ENCODE assay signal across 28 cellular contexts in genomic region chr12:122061253-122061652, GRCh38.
"Had no signal": no experiment of that assay in that cellular context is flagged by ENCODE, and none has a peak within 500 bp of the region (broad histone marks: within the 10 kb centered on the region; RNA-seq: fewer than 3 reads in every experiment).

No MANE protein-coding gene starts in this region.

- H3K9me3 ChIP-seq: breast epithelium, esophagus muscularis mucosa, heart right ventricle, psoas muscle, right atrium auricular region, upper lobe of right lung had no signal

- H3K4me3 Mint-ChIP-seq: activated CD4-positive, alpha-beta T cell treated with anti-CD3 and anti-CD28 coated beads, Interleukin-2, amount 10 ng/mL, durations not matched to agents 24 days and 14 days; activated CD8-positive, alpha-beta T cell treated with anti-CD3 and anti-CD28 coated beads for 36 hours; activated naive CD4-positive, alpha-beta T cell treated with anti-CD3 and anti-CD28 coated beads, Interleukin-2, amount 50 U/mL, for 24 hours; activated naive CD8-positive, alpha-beta T cell treated with anti-CD3 and anti-CD28 coated beads, Interleukin-2, amount 50 U/mL, for 24 hours; activated T-cell treated with anti-CD3 and anti-CD28 coated beads, Interleukin-2, amount 50 U/mL, for 4 hours; activated T-helper 17 cell treated with anti-CD3 and anti-CD28 coated beads, Interleukin-2, amount 50 U/mL, for 72 hours; central memory CD8-positive, alpha-beta T cell; mesothelial cell of epicardium; naive thymus-derived CD4-positive, alpha-beta T cell; T-helper 1 cell treated with Interleukin-12 subunit alpha and Interleukin-12 subunit beta and Interleukin-4 antibody, amounts not matched to agents 30 μg/mL and 1 μg/mL, for 36 hours had no signal

- DNase-seq: activated CD4-positive, alpha-beta T cell treated with anti-CD3 and anti-CD28 coated beads, Interleukin-2, amount 10 ng/mL, durations not matched to agents 24 days and 14 days; activated CD4-positive, CD25-positive, alpha-beta regulatory T cell treated with anti-CD3 and anti-CD28 coated beads, Interleukin-2, amount 50 U/mL, for 72 hours; activated CD8-positive, alpha-beta T cell treated with anti-CD3 and anti-CD28 coated beads for 36 hours; activated naive CD8-positive, alpha-beta T cell treated with anti-CD3 and anti-CD28 coated beads, Interleukin-2, amount 50 U/mL, for 24 hours; activated T-cell treated with anti-CD3 and anti-CD28 coated beads, Interleukin-2, amount 50 U/mL, for 4 hours; amygdala; dermis blood vessel endothelial cell; effector CD4-positive, alpha-beta T cell; foreskin melanocyte; heart right ventricle; naive thymus-derived CD4-positive, alpha-beta T cell; nucleus accumbens; psoas muscle; stimulated activated CD4-positive, alpha-beta T cell treated with anti-CD3 and anti-CD28 coated beads, Interleukin-2, amount 100 ng/mL, for 48 hours; stimulated activated naive CD4-positive, alpha-beta T cell treated with Interleukin-2 at 50 U/mL for 16 hours; SW 1271; T-helper 9 cell; upper lobe of right lung had no signal

- H3K36me3 ChIP-seq: breast epithelium had no signal

- H3K9me3 Mint-ChIP-seq: activated CD4-positive, alpha-beta T cell treated with anti-CD3 and anti-CD28 coated beads, Interleukin-2, amount 10 ng/mL, durations not matched to agents 24 days and 14 days; activated CD8-positive, alpha-beta T cell treated with anti-CD3 and anti-CD28 coated beads for 36 hours; activated naive CD4-positive, alpha-beta T cell treated with anti-CD3 and anti-CD28 coated beads, Interleukin-2, amount 50 U/mL, for 24 hours; activated naive CD8-positive, alpha-beta T cell treated with anti-CD3 and anti-CD28 coated beads, Interleukin-2, amount 50 U/mL, for 24 hours; activated T-cell treated with anti-CD3 and anti-CD28 coated beads, Interleukin-2, amount 50 U/mL, for 4 hours; activated T-helper 17 cell treated with anti-CD3 and anti-CD28 coated beads, Interleukin-2, amount 50 U/mL, for 72 hours; central memory CD8-positive, alpha-beta T cell; mesothelial cell of epicardium; naive thymus-derived CD4-positive, alpha-beta T cell; neural crest cell; T-helper 1 cell treated with Interleukin-12 subunit alpha and Interleukin-12 subunit beta and Interleukin-4 antibody, amounts not matched to agents 30 μg/mL and 1 μg/mL, for 36 hours had no signal

- H3K27ac ChIP-seq: parathyroid adenoma, psoas muscle, right atrium auricular region, upper lobe of right lung had no signal

- H3K36me3 Mint-ChIP-seq: activated naive CD4-positive, alpha-beta T cell treated with anti-CD3 and anti-CD28 coated beads, Interleukin-2, amount 50 U/mL, for 24 hours had no signal

- H3K27ac Mint-ChIP-seq: activated CD4-positive, alpha-beta T cell treated with anti-CD3 and anti-CD28 coated beads, Interleukin-2, amount 10 ng/mL, durations not matched to agents 24 days and 14 days; activated CD8-positive, alpha-beta T cell treated with anti-CD3 and anti-CD28 coated beads for 36 hours; activated naive CD4-positive, alpha-beta T cell treated with anti-CD3 and anti-CD28 coated beads, Interleukin-2, amount 50 U/mL, for 24 hours; activated naive CD8-positive, alpha-beta T cell treated with anti-CD3 and anti-CD28 coated beads, Interleukin-2, amount 50 U/mL, for 24 hours; activated T-helper 17 cell treated with anti-CD3 and anti-CD28 coated beads, Interleukin-2, amount 50 U/mL, for 72 hours; T-helper 1 cell treated with Interleukin-12 subunit alpha and Interleukin-12 subunit beta and Interleukin-4 antibody, amounts not matched to agents 30 μg/mL and 1 μg/mL, for 36 hours had no signal

- H2AFZ ChIP-seq: parathyroid adenoma had no signal

- H3K79me2 ChIP-seq: parathyroid adenoma had no signal

- H3K9ac ChIP-seq: parathyroid adenoma had no signal

- H3K27me3 ChIP-seq: breast epithelium, esophagus muscularis mucosa, heart right ventricle, right atrium auricular region, upper lobe of right lung had no signal

- H3K27me3 Mint-ChIP-seq: activated CD4-positive, alpha-beta T cell treated with anti-CD3 and anti-CD28 coated beads, Interleukin-2, amount 10 ng/mL, durations not matched to agents 24 days and 14 days; activated CD8-positive, alpha-beta T cell treated with anti-CD3 and anti-CD28 coated beads for 36 hours; activated naive CD4-positive, alpha-beta T cell treated with anti-CD3 and anti-CD28 coated beads, Interleukin-2, amount 50 U/mL, for 24 hours; activated naive CD8-positive, alpha-beta T cell treated with anti-CD3 and anti-CD28 coated beads, Interleukin-2, amount 50 U/mL, for 24 hours; activated T-helper 17 cell treated with anti-CD3 and anti-CD28 coated beads, Interleukin-2, amount 50 U/mL, for 72 hours; central memory CD8-positive, alpha-beta T cell; naive thymus-derived CD4-positive, alpha-beta T cell had no signal

- H3K4me3 ChIP-seq: breast epithelium, esophagus muscularis mucosa, heart right ventricle, psoas muscle, right atrium auricular region, upper lobe of right lung had no signal
